ENCODE assay signal across 29 cellular contexts in the genomic region with DNA sequence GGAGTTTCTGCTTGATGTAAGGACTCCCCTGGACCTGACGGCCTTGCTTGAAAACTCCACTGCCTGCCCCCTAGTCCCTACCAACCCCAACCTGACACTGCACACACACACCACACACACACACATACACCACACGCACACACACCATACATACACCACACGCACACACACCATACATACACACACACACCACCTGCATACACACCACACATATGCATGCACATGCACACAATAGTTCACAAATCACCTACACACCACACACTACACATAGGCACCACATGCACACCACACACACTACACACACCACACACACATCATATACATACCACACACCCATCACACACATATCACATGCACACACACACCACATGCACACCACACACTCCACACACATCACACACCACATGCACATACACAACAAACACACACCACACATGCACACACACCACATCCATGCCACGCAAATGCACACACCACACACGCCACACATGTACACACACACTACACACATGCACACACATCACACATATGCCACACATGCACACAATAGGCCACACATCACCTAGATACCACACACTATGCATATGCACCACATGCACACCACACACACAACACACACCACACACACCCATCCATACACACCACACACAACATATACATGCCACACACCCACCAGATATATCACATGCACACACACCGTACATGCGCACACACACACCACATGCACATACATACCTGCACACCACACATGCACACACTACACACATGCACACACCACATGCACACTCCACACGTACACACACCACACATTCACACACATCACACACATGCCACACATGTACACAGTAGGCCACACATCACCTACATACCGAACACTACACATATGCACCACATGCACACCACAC. TPM values are rescaled to one million over a fixed set of nuclear protein-coding genes. Genes with fewer than 3 reads are reported as not detected.
DNase-seq lines count a peak whose midpoint lies in the region; ATAC-seq, FAIRE-seq and TF ChIP-seq lines count a peak whose summit lies in the region.
"Had no signal": no experiment of that assay in that cellular context is flagged by ENCODE, and none has a peak within 500 bp of the region (broad histone marks: within the 10 kb centered on the region; RNA-seq: fewer than 3 reads in every experiment).

No MANE protein-coding gene starts in this region.

- peak; percentile 87 for FAIRE-seq in GM12891 (lab: Jason Lieb, UNC)
- FAIRE-seq in H1 (lab: Jason Lieb, UNC), result peak; percentile 13
- FAIRE-seq: small intestine had no signal

- peaks cover 10% of the 10 kb centered on the region for H3K23me2 ChIP-seq in H1 (ENCODE audit: low read depth, low read length)

- H2BK12ac ChIP-seq in H1 (ENCODE audit: low read depth, low read length), result peak overlapping the region; percentile 100

- peak overlapping the region; percentile 66; the same call in 1 of the 2 replicates for H2AFZ ChIP-seq in KMS-11 (ENCODE audit: low read depth)
- H2AFZ ChIP-seq in H1 (ENCODE audit: low read length), result peak overlapping the region; percentile 52; the same call in 1 of the 2 replicates

- H3K4ac ChIP-seq in H1 (replicated peaks; ENCODE audit: insufficient read length, low read depth, low read length), result peak overlapping the region; percentile 71

- H3K4me2 ChIP-seq in KMS-11 (no peak overlapping the region), H1 (ENCODE audit: insufficient read depth in 1 of 2, low read depth in 2 of 2, low read length in 2 of 2) (no peak overlapping the region)

- CTCF ChIA-PET in H1 (lab: Charles Lee; ENCODE audit: partially characterized antibody), result interaction anchor here (0.6 to 8.6 kb wide), 56 partner anchors 11 to 204 kb away, joined by 3 to 195 read pairs (median 4); partner anchors contain the start of genes ATP1A2, PEA15 and PEX19

- peak overlapping the region; percentile 100 for H2AK5ac ChIP-seq in H1 (ENCODE audit: low read depth, low read length)

- H4K5ac ChIP-seq in H1 (ENCODE audit: insufficient read length, low read depth, low read length), result peak overlapping the region; percentile 20

- peak overlapping the region; percentile 64 for H3K18ac ChIP-seq in H1 (ENCODE audit: extremely low read depth, low read length)

- H3K9me3 Mint-ChIP-seq in endothelial cell (ENCODE audit: unreplicated experiment) (no peaks in the 10 kb centered on the region), osteocyte (ENCODE audit: unreplicated experiment) (no peaks in the 10 kb centered on the region)
- H3K9me3 Mint-ChIP-seq: activated CD4-positive, alpha-beta memory T cell treated with anti-CD3 and anti-CD28 coated beads, Interleukin-2, amount 10 ng/mL, durations not matched to agents 7 days and 5 days; activated naive CD4-positive, alpha-beta T cell treated with anti-CD3 and anti-CD28 coated beads for 36 hours; activated T-helper 1 cell treated with anti-CD3 and anti-CD28 coated beads, Interleukin-12 subunit alpha, Interleukin-12 subunit beta, Interleukin-2, Interleukin-4 antibody, amounts not matched to agents 30 ng/mL and 10 ng/mL and 1 ng/mL, durations not matched to agents 14 hours and 24 hours and 36 hours; CD8-positive, alpha-beta memory T cell; endodermal cell; mesothelial cell of epicardium; naive B cell had no signal

- H3K14ac ChIP-seq in H1 (ENCODE audit: insufficient read length), result no peak overlapping the region

- H3K4me1 ChIP-seq in KMS-11 (ENCODE audit: low read depth, poor library complexity, severe bottlenecking) (peaks cover 37% of the 10 kb centered on the region), H1 (replicated peaks in 1 of 4; ENCODE audit: control insufficient read depth in 3 of 4, insufficient read depth in 4 of 4, low read length in 3 of 4) (peaks cover 3 to 26% (median 8%) of the 10 kb centered on the region in 4 experiments; a peak in 6 of 7 replicates), psoas muscle (peaks cover 33% of the 10 kb centered on the region)
- H3K4me1 ChIP-seq: foreskin keratinocyte had no signal

- peak overlapping the region; percentile 39 for H4K8ac ChIP-seq in H1 (ENCODE audit: extremely low read depth, insufficient read depth, low read length)

- 81% methylated on average over 9 of the region's 9 CpGs; no CpG with 5 or more reads in 1 of the 2 experiments for WGBS in H1 (ENCODE audit: extremely low coverage in 1 of 2, insufficient coverage in 1 of 2, insufficient read length in 1 of 2, insufficient replicate concordance in 2 of 2, low coverage in 1 of 2, low lambda C conversion rate in 2 of 2, missing lambda C conversion rate in 1 of 2), 2 experiments
- whole genome bisulfite sequencing in psoas muscle, 3 donors, result 69 to 90% (median 74%) methylated on average over 9 of the region's 9 CpGs

- H3K9me3 ChIP-seq in H1 (ENCODE audit: insufficient read depth in 2 of 2, low read depth in 1 of 2, low read length in 1 of 2) (no peaks in the 10 kb centered on the region), psoas muscle (no peaks in the 10 kb centered on the region)
- H3K9me3 ChIP-seq: body of pancreas, esophagus muscularis mucosa, heart left ventricle, thoracic aorta, vagina had no signal

- no peaks in the 10 kb centered on the region for H3K27me3 ChIP-seq in KMS-11 (ENCODE audit: insufficient read depth, low read depth)
- no peaks in the 10 kb centered on the region; a peak in 1 of 7 replicates for H3K27me3 ChIP-seq in H1 (replicated peaks in 1 of 4; ENCODE audit: control insufficient read depth in 3 of 4, extremely low read depth in 1 of 4, insufficient read depth in 3 of 4, low read length in 3 of 4)
- no peaks in the 10 kb centered on the region for H3K27me3 ChIP-seq in psoas muscle (ENCODE audit: insufficient read depth in 3 of 3, low read length in 2 of 3)
- H3K27me3 ChIP-seq: body of pancreas, esophagus muscularis mucosa, heart left ventricle, vagina had no signal

- no peak overlapping the region for H3K27ac Mint-ChIP-seq in endothelial cell (ENCODE audit: unreplicated experiment)
- no peak overlapping the region for H3K27ac Mint-ChIP-seq in osteocyte (ENCODE audit: unreplicated experiment)
- H3K27ac Mint-ChIP-seq: activated CD4-positive, alpha-beta memory T cell treated with anti-CD3 and anti-CD28 coated beads, Interleukin-2, amount 10 ng/mL, durations not matched to agents 7 days and 5 days; activated naive CD4-positive, alpha-beta T cell treated with anti-CD3 and anti-CD28 coated beads for 36 hours; activated T-helper 1 cell treated with anti-CD3 and anti-CD28 coated beads, Interleukin-12 subunit alpha, Interleukin-12 subunit beta, Interleukin-2, Interleukin-4 antibody, amounts not matched to agents 30 ng/mL and 10 ng/mL and 1 ng/mL, durations not matched to agents 14 hours and 24 hours and 36 hours; CD8-positive, alpha-beta memory T cell; endodermal cell; mesothelial cell of epicardium; naive B cell; T-helper 17 cell had no signal

- peaks cover 4% of the 10 kb centered on the region; the same call in 1 of the 2 replicates for H3K79me1 ChIP-seq in H1 (ENCODE audit: low read depth, low read length)

- POLR2A ChIA-PET in H1 (lab: Charles Lee; ENCODE audit: partially characterized antibody), result interaction anchor here (0.6 to 5.9 kb wide), 12 partner anchors 8 to 111 kb away, joined by 3 to 61 read pairs (median 4); partner anchors contain the start of genes ATP1A2, PEA15 and PEX19

- peak overlapping the region; percentile 97 for H2BK5ac ChIP-seq in H1 (ENCODE audit: low read depth, low read length)

- H3K27me3 Mint-ChIP-seq in endothelial cell (ENCODE audit: unreplicated experiment) (peaks cover 5% of the 10 kb centered on the region), osteocyte (ENCODE audit: unreplicated experiment) (peaks cover 3% of the 10 kb centered on the region)
- H3K27me3 Mint-ChIP-seq: naive B cell had no signal

- H3K27ac ChIP-seq in KMS-11 (no peak overlapping the region), H1 (ENCODE audit: low read depth, low read length) (no peak overlapping the region), psoas muscle (peak overlapping the region; percentile 88)
- H3K27ac ChIP-seq: body of pancreas, foreskin keratinocyte, vagina had no signal

- peak overlapping the region; percentile 98 for H2BK20ac ChIP-seq in H1 (ENCODE audit: low read length)

- no peaks in the 10 kb centered on the region for H3K79me2 ChIP-seq in KMS-11 (ENCODE audit: insufficient read depth, low read depth)
- H3K79me2 ChIP-seq in H1 (ENCODE audit: control insufficient read depth in 1 of 2, insufficient read depth in 2 of 2, low read length in 2 of 2), result no peaks in the 10 kb centered on the region

- no peak for TF ChIP-seq RAD21 in H1 (IDR thresholded peaks at IDR 0.05 in 1 of 2, conservative IDR thresholded peaks at IDR 0.05 in 1 of 2; ENCODE audit: low read depth in 2 of 2, low read length in 2 of 2)

- H3K9ac ChIP-seq in KMS-11, result no peak overlapping the region
- H3K9ac ChIP-seq in H1 (replicated peaks in 1 of 4; ENCODE audit: extremely low read depth in 1 of 4, low read depth in 3 of 4, low read length in 3 of 4), result peak overlapping the region in 3 of 4 experiments; percentile 12 to 33 (median 27); a peak in 2 of 7 replicates

- no peak for DNase-seq in GM12891 (ENCODE audit: insufficient read length, low spot score)
- no peak for DNase-seq in H1 (ENCODE audit: low read depth in 1 of 2, low spot score in 2 of 2)
- DNase-seq in psoas muscle, result no peak
- DNase-seq in OCI-M1 (lab: John Stamatoyannopoulos, UW), result no peak
- no peak for DNase-seq in endothelial cell (ENCODE audit: low spot score)
- no peak for DNase-seq in osteocyte (ENCODE audit: extremely low spot score, unreplicated experiment)

- H3K36me3 ChIP-seq in KMS-11 (ENCODE audit: insufficient read depth), result no peaks in the 10 kb centered on the region
- H3K36me3 ChIP-seq in H1 (ENCODE audit: control insufficient read depth in 2 of 4, insufficient read depth in 4 of 4, low read length in 3 of 4), result no peaks in the 10 kb centered on the region; a peak in 1 of 8 replicates
- peaks cover 0 to 48% of the 10 kb centered on the region in 2 donors for H3K36me3 ChIP-seq in psoas muscle (ENCODE audit: insufficient read depth in 1 of 2, low read depth in 1 of 2)
- H3K36me3 ChIP-seq: esophagus muscularis mucosa, heart left ventricle, thoracic aorta, vagina had no signal

- TF ChIP-seq EP300 in H1 (IDR thresholded peaks at IDR 0.05; ENCODE audit: borderline replicate concordance in 1 of 2, low read depth in 2 of 2, low read length in 2 of 2), result no peak

- TF ChIP-seq CTCF in KMS-11 (conservative IDR thresholded peaks at IDR 0.05; ENCODE audit: low read depth, low read length) (0 out of 2 replicates have a peak, but pooled peaks have one; percentile 4), H1 (IDR thresholded peaks at IDR 0.05; ENCODE audit: control extremely low read depth in 1 of 3, insufficient read depth in 1 of 3, low read depth in 1 of 3, low read length in 3 of 3) (no peak; a peak in 1 of 4 replicates), psoas muscle (IDR thresholded peaks at IDR 0.05) (no peak), endothelial cell (IDR thresholded peaks at IDR 0.05; ENCODE audit: unreplicated experiment) (no peak), osteocyte (IDR thresholded peaks at IDR 0.05) (no peak)

- no peak for ATAC-seq in psoas muscle
- ATAC-seq in HG03342 (IDR thresholded peaks at IDR 0.05; ENCODE audit: unreplicated experiment), result no peak

- peak overlapping the region; percentile 90 for H3K56ac ChIP-seq in H1 (replicated peaks; ENCODE audit: insufficient read length, low read depth, low read length)

- H3K4me3 ChIP-seq in KMS-11 (IDR thresholded peaks at IDR 0.05; ENCODE audit: insufficient read depth, low read depth, low read length) (no peak overlapping the region), H1 (ENCODE audit: extremely low read depth in 1 of 4, insufficient read depth in 2 of 4, low read depth in 3 of 4, low read length in 4 of 4) (no peak overlapping the region), psoas muscle (peak overlapping the region; percentile 75)
- H3K4me3 ChIP-seq: body of pancreas, esophagus muscularis mucosa, heart left ventricle, vagina had no signal

- H4K20me1 ChIP-seq in KMS-11 (ENCODE audit: insufficient read depth) (no peaks in the 10 kb centered on the region), H1 (replicated peaks in 1 of 2; ENCODE audit: control insufficient read depth in 1 of 2, insufficient read depth in 2 of 2, low read length in 2 of 2) (peaks cover 0 to 9% of the 10 kb centered on the region in 2 experiments)

- H4K91ac ChIP-seq in H1 (replicated peaks; ENCODE audit: insufficient read length, low read length), result peak overlapping the region; percentile 99

- H2BK120ac ChIP-seq in H1 (replicated peaks; ENCODE audit: low read depth, low read length), result peak overlapping the region; percentile 93

- intact Hi-C loops in psoas muscle (cut with DNase I), result loop anchor here (1.0 to 5.0 kb wide), 5 partner anchors 25 to 97 kb away; partner anchors contain the start of gene ATP1A2 (in 1 of the 2)

- H3K36me3 Mint-ChIP-seq in endothelial cell (ENCODE audit: low read depth, unreplicated experiment) (peaks cover 6% of the 10 kb centered on the region), osteocyte (ENCODE audit: unreplicated experiment) (no peaks in the 10 kb centered on the region)
- H3K36me3 Mint-ChIP-seq: CD8-positive, alpha-beta memory T cell; mesothelial cell of epicardium; naive B cell had no signal

- TF ChIP-seq POLR2A in GM12891 (IDR thresholded peaks at IDR 0.05; ENCODE audit: low read depth, low read length), result no peak
- no peak for TF ChIP-seq POLR2A in H1 (IDR thresholded peaks at IDR 0.05; ENCODE audit: control extremely low read depth in 1 of 2, low read depth in 2 of 2, low read length in 2 of 2)

- no peak overlapping the region for H3K23ac ChIP-seq in H1 (ENCODE audit: insufficient read length)

- H3K4me3 Mint-ChIP-seq in endothelial cell (ENCODE audit: unreplicated experiment), result no peak overlapping the region
- no peak overlapping the region for H3K4me3 Mint-ChIP-seq in osteocyte (ENCODE audit: unreplicated experiment)
- H3K4me3 Mint-ChIP-seq: activated CD4-positive, alpha-beta memory T cell treated with anti-CD3 and anti-CD28 coated beads, Interleukin-2, amount 10 ng/mL, durations not matched to agents 7 days and 5 days; activated naive CD4-positive, alpha-beta T cell treated with anti-CD3 and anti-CD28 coated beads for 36 hours; activated T-helper 1 cell treated with anti-CD3 and anti-CD28 coated beads, Interleukin-12 subunit alpha, Interleukin-12 subunit beta, Interleukin-2, Interleukin-4 antibody, amounts not matched to agents 30 ng/mL and 10 ng/mL and 1 ng/mL, durations not matched to agents 14 hours and 24 hours and 36 hours; CD8-positive, alpha-beta memory T cell; endodermal cell; mesothelial cell of epicardium; naive B cell; T-helper 17 cell had no signal

- H2BK15ac ChIP-seq in H1 (ENCODE audit: low read length), result peak overlapping the region; percentile 100

- H3K4me1 Mint-ChIP-seq in endothelial cell (ENCODE audit: unreplicated experiment) (peaks cover 2% of the 10 kb centered on the region), osteocyte (ENCODE audit: unreplicated experiment) (peaks cover 5% of the 10 kb centered on the region)
- H3K4me1 Mint-ChIP-seq: activated CD4-positive, alpha-beta memory T cell treated with anti-CD3 and anti-CD28 coated beads, Interleukin-2, amount 10 ng/mL, durations not matched to agents 7 days and 5 days; CD8-positive, alpha-beta memory T cell; T-helper 17 cell had no signal

RNA-seq across cellular contexts. Expression of gene CASQ1, which starts 3.7 kb away (rescaled TPM):
- polyA plus RNA-seq in GM12891 (2012; ENCODE audit: low read depth, missing spikeins), result 0.55 TPM
- total RNA-seq in H1 (2021; fragmentation: NEBNext Ultra II Directional; extraction: Animal tissue kit (Norgen Biotek cat#: 25700)), result 0.80 and 1.1 TPM in 2 replicates
- polyA plus RNA-seq in H1 (2011; rRNA removed) (1.3 and 1.4 TPM in 2 replicates), psoas muscle (100 to 1,000 TPM; 171 to 412 (median 329) TPM)
- polyA plus RNA-seq in H1 (2011; cell fraction: cytosol; rRNA removed), result 1.5 TPM
- polyA plus RNA-seq in H1 (2011; cell fraction: nucleus; rRNA removed), result 1.4 TPM
- 0.72 to 1.6 TPM (median 1.0 TPM) in 4 replicates for polyA plus RNA-seq in H1 (2012, experiment 1 of 2)
- polyA plus RNA-seq in H1 (2012, experiment 2 of 2), result 0.66 TPM
- 1.4 TPM for polyA plus RNA-seq in H1 (2013, experiment 1 of 2)
- polyA plus RNA-seq in H1 (2013, experiment 2 of 2), result 1.7 TPM
- polyA minus RNA-seq in H1 (2011; rRNA and poly(A)+ RNA removed), result 0.41 and 1.4 TPM in 2 replicates
- 0.59 TPM for polyA minus RNA-seq in H1 (2011; cell fraction: cytosol; rRNA and poly(A)+ RNA removed)
- not detected for polyA minus RNA-seq in H1 (2011; cell fraction: nucleus; rRNA and poly(A)+ RNA removed)
- total RNA-seq in psoas muscle (100 to 1,000 TPM; 399 to 903 (median 583) TPM), endothelial cell (ENCODE audit: unreplicated experiment) (not detected), osteocyte (not detected in 2 replicates)
- total RNA-seq: activated naive CD4-positive, alpha-beta T cell treated with anti-CD3 and anti-CD28 coated beads for 36 hours; activated T-helper 1 cell treated with anti-CD3 and anti-CD28 coated beads, Interleukin-12 subunit alpha, Interleukin-12 subunit beta, Interleukin-2, Interleukin-4 antibody, amounts not matched to agents 30 ng/mL and 10 ng/mL and 1 ng/mL, durations not matched to agents 14 hours and 24 hours and 36 hours; body of pancreas; CD8-positive, alpha-beta memory T cell; dermis blood vessel endothelial cell; foreskin keratinocyte; HT1080; liver; PC-3; T-helper 17 cell; vagina had no signal
- polyA plus RNA-seq: CD8-positive, alpha-beta memory T cell; foreskin keratinocyte; keratinocyte; liver had no signal

RNA-seq across cellular contexts. Expression of gene PEA15, which starts 11.1 kb away (rescaled TPM):
- polyA plus RNA-seq in GM12891 (2012; ENCODE audit: low read depth, missing spikeins), result 32.2 TPM
- 75.1 and 78.8 TPM in 2 replicates for total RNA-seq in H1 (2021; fragmentation: NEBNext Ultra II Directional; extraction: Animal tissue kit (Norgen Biotek cat#: 25700))
- 68.2 and 71.3 TPM in 2 replicates for polyA plus RNA-seq in H1 (2011; rRNA removed)
- polyA plus RNA-seq in H1 (2011; cell fraction: cytosol; rRNA removed), result 97.2 TPM
- 65.2 TPM for polyA plus RNA-seq in H1 (2011; cell fraction: nucleus; rRNA removed)
- 56.1 to 71.9 TPM (median 69.0 TPM) in 4 replicates for polyA plus RNA-seq in H1 (2012, experiment 1 of 2)
- 67.9 TPM for polyA plus RNA-seq in H1 (2012, experiment 2 of 2)
- polyA plus RNA-seq in H1 (2013, experiment 1 of 2), result 109 TPM
- polyA plus RNA-seq in H1 (2013, experiment 2 of 2), result 115 TPM
- polyA minus RNA-seq in H1 (2011; rRNA and poly(A)+ RNA removed), result 77.4 and 108 TPM in 2 replicates
- polyA minus RNA-seq in H1 (2011; cell fraction: cytosol; rRNA and poly(A)+ RNA removed), result 29.1 TPM
- polyA minus RNA-seq in H1 (2011; cell fraction: nucleus; rRNA and poly(A)+ RNA removed), result 35.7 TPM
- 100 to 1,000 TPM in 2 of 4 donors, 10 to 100 TPM in 2; 51.2 to 232 (median 95.8) TPM for total RNA-seq in psoas muscle
- 100 to 1,000 TPM in 1 of 3 donors, 10 to 100 TPM in 2; 83.4 to 111 (median 95.9) TPM for polyA plus RNA-seq in psoas muscle
- total RNA-seq in endothelial cell (ENCODE audit: unreplicated experiment), result 593 TPM
- 195 and 197 TPM in 2 replicates for total RNA-seq in osteocyte

RNA-seq across cellular contexts. Expression of gene ATP1A4, which starts 42.7 kb away (rescaled TPM):
- polyA plus RNA-seq in GM12891 (2012; ENCODE audit: low read depth, missing spikeins), result 0.53 TPM
- total RNA-seq in H1 (2021; fragmentation: NEBNext Ultra II Directional; extraction: Animal tissue kit (Norgen Biotek cat#: 25700)), result 0.57 and 0.61 TPM in 2 replicates
- polyA plus RNA-seq in H1 (2011; rRNA removed) (0.48 and 0.80 TPM in 2 replicates), psoas muscle (1 to 10 TPM in 1 of 3 donors, under 1 TPM in 2; 0.03 to 1.3 (median 0.13) TPM)
- 0.62 TPM for polyA plus RNA-seq in H1 (2011; cell fraction: cytosol; rRNA removed)
- 1.1 TPM for polyA plus RNA-seq in H1 (2011; cell fraction: nucleus; rRNA removed)
- polyA plus RNA-seq in H1 (2012, experiment 1 of 2), result 0.39 to 0.72 TPM (median 0.42 TPM) in 4 replicates
- polyA plus RNA-seq in H1 (2012, experiment 2 of 2), result 0.09 TPM
- 0.51 TPM for polyA plus RNA-seq in H1 (2013, experiment 1 of 2)
- polyA plus RNA-seq in H1 (2013, experiment 2 of 2), result 0.53 TPM
- polyA minus RNA-seq in H1 (2011; rRNA and poly(A)+ RNA removed), result 0.44 and 0.63 TPM in 2 replicates
- 0.66 TPM for polyA minus RNA-seq in H1 (2011; cell fraction: cytosol; rRNA and poly(A)+ RNA removed)
- 0.40 TPM for polyA minus RNA-seq in H1 (2011; cell fraction: nucleus; rRNA and poly(A)+ RNA removed)
- total RNA-seq in psoas muscle (1 to 10 TPM in 1 of 4 donors, under 1 TPM in 3; 0.07 to 2.0 (median 0.38) TPM), endothelial cell (ENCODE audit: unreplicated experiment) (not detected), osteocyte (not detected in 2 replicates)
- total RNA-seq: activated naive CD4-positive, alpha-beta T cell treated with anti-CD3 and anti-CD28 coated beads for 36 hours; activated T-helper 1 cell treated with anti-CD3 and anti-CD28 coated beads, Interleukin-12 subunit alpha, Interleukin-12 subunit beta, Interleukin-2, Interleukin-4 antibody, amounts not matched to agents 30 ng/mL and 10 ng/mL and 1 ng/mL, durations not matched to agents 14 hours and 24 hours and 36 hours; body of pancreas; CD8-positive, alpha-beta memory T cell; dermis blood vessel endothelial cell; foreskin keratinocyte; HT1080; liver; vagina had no signal
- polyA plus RNA-seq: BJ; CD8-positive, alpha-beta memory T cell; foreskin keratinocyte; keratinocyte; liver had no signal

Comparison
In these comparisons a context has a peak if more than half of its experiments do, and no peak if none do; other contexts are left out.
1. RNA of gene CASQ1, which starts 3.7 kb away (total RNA-seq): 399 to 903 TPM in psoas muscle; 0.80 to 1.1 TPM in H1, not detected in endothelial cell (single experiment) and not detected in osteocyte; every median in the first group is over 100 times any median in the second.